Comparison of ENCODE assay signal across 4 cellular contexts in the genomic region with DNA sequence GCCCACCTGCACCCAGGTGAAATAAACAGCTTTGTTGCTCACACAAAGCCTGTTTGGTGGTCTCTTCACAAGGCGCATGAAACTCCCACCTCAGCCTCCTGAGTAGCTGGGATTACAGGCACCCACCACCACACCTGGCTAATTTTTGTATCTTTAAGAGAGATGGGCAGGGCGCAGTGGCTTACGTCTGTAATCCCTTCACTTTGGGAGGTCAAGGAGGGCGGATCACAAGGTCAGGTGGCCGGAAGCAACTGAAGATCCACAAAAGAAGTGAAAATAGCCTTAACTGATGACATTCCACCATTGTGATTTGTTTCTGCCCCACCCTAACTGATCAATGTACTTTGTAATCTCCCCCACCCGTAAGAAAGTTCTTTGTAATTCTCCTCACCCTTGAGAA. TPM values are rescaled to one million over a fixed set of nuclear protein-coding genes. Genes with fewer than 3 reads are reported as not detected.
"Had no signal": no experiment of that assay in that cellular context is flagged by ENCODE, and none has a peak within 500 bp of the region (broad histone marks: within the 10 kb centered on the region; RNA-seq: fewer than 3 reads in every experiment).

No MANE protein-coding gene starts in this region.

RNA-seq across cellular contexts. Expression of a gene that starts 15.3 kb away (rescaled TPM):
- total RNA-seq: natural killer cell treated with Interleukin-12 subunit alpha and Interleukin-12 subunit beta and Interleukin-15 and Interleukin-18, amount 100 ng/mL, for 72 hours; osteoblast; osteocyte; pulmonary artery endothelial cell had no signal
